In the genomic region with DNA sequence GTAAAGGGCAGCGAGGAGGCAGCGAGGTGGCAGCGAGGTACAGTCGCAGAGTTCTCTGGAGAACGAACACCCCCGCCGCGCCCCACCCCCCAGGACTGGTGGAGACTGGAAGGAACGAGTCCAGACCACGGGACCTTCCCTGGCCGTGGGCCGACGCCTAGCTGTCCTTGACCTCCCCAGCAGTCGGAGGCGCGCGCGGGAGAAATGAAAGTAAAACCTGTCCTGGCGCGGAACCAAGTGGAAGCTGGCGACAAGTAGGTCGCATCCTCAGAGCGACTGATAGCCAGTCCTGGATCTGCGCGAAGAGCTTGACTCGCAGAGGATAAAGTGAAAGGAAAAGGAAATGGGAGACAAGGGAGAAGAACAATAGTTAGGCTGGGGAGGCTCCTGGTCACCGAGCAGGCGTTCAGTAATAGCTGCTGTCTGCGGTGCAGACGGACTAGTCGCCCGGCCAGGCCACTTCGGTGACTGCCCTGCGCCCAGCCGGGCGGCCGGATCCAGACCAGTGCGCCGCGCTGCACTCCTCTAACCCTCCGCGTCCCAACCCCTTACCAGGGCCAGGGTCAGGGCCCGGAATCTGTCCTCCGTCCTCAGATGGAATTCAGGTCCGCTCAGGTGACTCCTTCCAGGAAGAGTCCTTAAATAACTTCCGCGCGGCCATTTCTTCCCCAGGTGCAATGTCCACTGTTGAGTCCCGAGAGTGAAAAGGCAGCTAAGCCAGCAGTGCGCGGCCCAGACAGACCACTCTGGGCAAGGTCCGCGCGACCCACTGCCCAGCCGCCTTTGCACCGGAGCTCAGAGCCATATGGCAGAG, we compare ENCODE assay signal across 1 cellular context.
TF ChIP-seq lines count a peak whose summit lies in the region.

No MANE protein-coding gene starts in this region.

TF ChIP-seq in H1, 55 proteins besides CTCF, POLR2A, EP300 and RAD21:
- no peak for TF ChIP-seq HDAC6 (IDR thresholded peaks at IDR 0.05; ENCODE audit: low read depth, low read length)
- TF ChIP-seq NANOG (IDR thresholded peaks at IDR 0.05; ENCODE audit: insufficient read depth, low read depth, low read length, poor library complexity, severe bottlenecking) = no peak
- TF ChIP-seq SP4 (IDR thresholded peaks at IDR 0.05; ENCODE audit: low read length) = no peak
- TF ChIP-seq BACH1 (IDR thresholded peaks at IDR 0.05; ENCODE audit: low read length) = no peak
- no peak for TF ChIP-seq CHD2 (IDR thresholded peaks at IDR 0.05; ENCODE audit: low read length)
- TF ChIP-seq RBBP5 (IDR thresholded peaks at IDR 0.05; ENCODE audit: borderline replicate concordance, low read depth, low read length) = no peak; the same call in 1 of the 2 replicates
- no peak for TF ChIP-seq CREB1 (IDR thresholded peaks at IDR 0.05)
- TF ChIP-seq SIRT6 (IDR thresholded peaks at IDR 0.05; ENCODE audit: low read length) = no peak
- TF ChIP-seq GABPA (IDR thresholded peaks at IDR 0.05; ENCODE audit: borderline replicate concordance, insufficient read depth, low read length) = no peak
- 0 out of 2 replicates have a peak, but pooled peaks have one; percentile 46 for TF ChIP-seq PHF8 (conservative IDR thresholded peaks at IDR 0.05; ENCODE audit: low read depth, low read length)
- no peak for TF ChIP-seq RXRA (IDR thresholded peaks at IDR 0.05; ENCODE audit: insufficient read depth, low read depth, low read length)
- TF ChIP-seq TCF12 (IDR thresholded peaks at IDR 0.05; ENCODE audit: low read depth, low read length) = no peak
- TF ChIP-seq, protein P1, sequence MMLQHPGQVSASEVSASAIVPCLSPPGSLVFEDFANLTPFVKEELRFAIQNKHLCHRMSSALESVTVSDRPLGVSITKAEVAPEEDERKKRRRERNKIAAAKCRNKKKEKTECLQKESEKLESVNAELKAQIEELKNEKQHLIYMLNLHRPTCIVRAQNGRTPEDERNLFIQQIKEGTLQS (IDR thresholded peaks at IDR 0.05; ENCODE audit: insufficient read depth, low read depth, low read length) = no peak
- no peak for TF ChIP-seq BRCA1 (IDR thresholded peaks at IDR 0.05; ENCODE audit: low read depth, low read length)
- TF ChIP-seq SUZ12 (IDR thresholded peaks at IDR 0.05; ENCODE audit: low read length) = peak; percentile 57
- no peak for TF ChIP-seq MAFK (IDR thresholded peaks at IDR 0.05; ENCODE audit: low read depth, low read length)
- TF ChIP-seq, protein P2, sequence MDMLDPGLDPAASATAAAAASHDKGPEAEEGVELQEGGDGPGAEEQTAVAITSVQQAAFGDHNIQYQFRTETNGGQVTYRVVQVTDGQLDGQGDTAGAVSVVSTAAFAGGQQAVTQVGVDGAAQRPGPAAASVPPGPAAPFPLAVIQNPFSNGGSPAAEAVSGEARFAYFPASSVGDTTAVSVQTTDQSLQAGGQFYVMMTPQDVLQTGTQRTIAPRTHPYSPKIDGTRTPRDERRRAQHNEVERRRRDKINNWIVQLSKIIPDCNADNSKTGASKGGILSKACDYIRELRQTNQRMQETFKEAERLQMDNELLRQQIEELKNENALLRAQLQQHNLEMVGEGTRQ (IDR thresholded peaks at IDR 0.05; ENCODE audit: low read length) = no peak
- TF ChIP-seq, protein P3, sequence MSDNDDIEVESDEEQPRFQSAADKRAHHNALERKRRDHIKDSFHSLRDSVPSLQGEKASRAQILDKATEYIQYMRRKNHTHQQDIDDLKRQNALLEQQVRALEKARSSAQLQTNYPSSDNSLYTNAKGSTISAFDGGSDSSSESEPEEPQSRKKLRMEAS (IDR thresholded peaks at IDR 0.05) = no peak
- no peak for TF ChIP-seq KDM1A (IDR thresholded peaks at IDR 0.05; ENCODE audit: borderline replicate concordance, low read length)
- no peak for TF ChIP-seq SP2 (IDR thresholded peaks at IDR 0.05; ENCODE audit: low read length)
- TF ChIP-seq YY1 (IDR thresholded peaks at IDR 0.05; ENCODE audit: low read depth, low read length) = no peak
- TF ChIP-seq KDM4A (IDR thresholded peaks at IDR 0.05; ENCODE audit: low read depth, low read length, severe bottlenecking) = peak; percentile 61
- peak; percentile 62 for TF ChIP-seq ASH2L (IDR thresholded peaks at IDR 0.05; ENCODE audit: low read length)
- peak; percentile 62 for TF ChIP-seq EZH2 (IDR thresholded peaks at IDR 0.05; ENCODE audit: low read depth, low read length, severe bottlenecking)
- TF ChIP-seq HDAC2 (IDR thresholded peaks at IDR 0.05; ENCODE audit: borderline replicate concordance in 1 of 2, low read depth in 2 of 2, low read length in 2 of 2) = 0 out of 4 replicates have a peak, but pooled peaks of 1 of the 2 experiments have one; percentile 2
- TF ChIP-seq CTBP2 (IDR thresholded peaks at IDR 0.05; ENCODE audit: borderline replicate concordance, insufficient read depth, insufficient read length, low read length) = no peak
- no peak for TF ChIP-seq RFX5 (IDR thresholded peaks at IDR 0.05; ENCODE audit: borderline replicate concordance, low read depth, low read length)
- no peak for TF ChIP-seq FOSL1 (IDR thresholded peaks at IDR 0.05; ENCODE audit: insufficient read depth, low read depth, low read length)
- no peak for TF ChIP-seq EGR1 (IDR thresholded peaks at IDR 0.05; ENCODE audit: borderline replicate concordance, low read depth, low read length)
- no peak for TF ChIP-seq CBX8 (IDR thresholded peaks at IDR 0.05; ENCODE audit: borderline replicate concordance, low read depth, low read length)
- peak; percentile 58 for TF ChIP-seq TAF1 (IDR thresholded peaks at IDR 0.05; ENCODE audit: low read depth, low read length)
- TF ChIP-seq, protein P4, sequence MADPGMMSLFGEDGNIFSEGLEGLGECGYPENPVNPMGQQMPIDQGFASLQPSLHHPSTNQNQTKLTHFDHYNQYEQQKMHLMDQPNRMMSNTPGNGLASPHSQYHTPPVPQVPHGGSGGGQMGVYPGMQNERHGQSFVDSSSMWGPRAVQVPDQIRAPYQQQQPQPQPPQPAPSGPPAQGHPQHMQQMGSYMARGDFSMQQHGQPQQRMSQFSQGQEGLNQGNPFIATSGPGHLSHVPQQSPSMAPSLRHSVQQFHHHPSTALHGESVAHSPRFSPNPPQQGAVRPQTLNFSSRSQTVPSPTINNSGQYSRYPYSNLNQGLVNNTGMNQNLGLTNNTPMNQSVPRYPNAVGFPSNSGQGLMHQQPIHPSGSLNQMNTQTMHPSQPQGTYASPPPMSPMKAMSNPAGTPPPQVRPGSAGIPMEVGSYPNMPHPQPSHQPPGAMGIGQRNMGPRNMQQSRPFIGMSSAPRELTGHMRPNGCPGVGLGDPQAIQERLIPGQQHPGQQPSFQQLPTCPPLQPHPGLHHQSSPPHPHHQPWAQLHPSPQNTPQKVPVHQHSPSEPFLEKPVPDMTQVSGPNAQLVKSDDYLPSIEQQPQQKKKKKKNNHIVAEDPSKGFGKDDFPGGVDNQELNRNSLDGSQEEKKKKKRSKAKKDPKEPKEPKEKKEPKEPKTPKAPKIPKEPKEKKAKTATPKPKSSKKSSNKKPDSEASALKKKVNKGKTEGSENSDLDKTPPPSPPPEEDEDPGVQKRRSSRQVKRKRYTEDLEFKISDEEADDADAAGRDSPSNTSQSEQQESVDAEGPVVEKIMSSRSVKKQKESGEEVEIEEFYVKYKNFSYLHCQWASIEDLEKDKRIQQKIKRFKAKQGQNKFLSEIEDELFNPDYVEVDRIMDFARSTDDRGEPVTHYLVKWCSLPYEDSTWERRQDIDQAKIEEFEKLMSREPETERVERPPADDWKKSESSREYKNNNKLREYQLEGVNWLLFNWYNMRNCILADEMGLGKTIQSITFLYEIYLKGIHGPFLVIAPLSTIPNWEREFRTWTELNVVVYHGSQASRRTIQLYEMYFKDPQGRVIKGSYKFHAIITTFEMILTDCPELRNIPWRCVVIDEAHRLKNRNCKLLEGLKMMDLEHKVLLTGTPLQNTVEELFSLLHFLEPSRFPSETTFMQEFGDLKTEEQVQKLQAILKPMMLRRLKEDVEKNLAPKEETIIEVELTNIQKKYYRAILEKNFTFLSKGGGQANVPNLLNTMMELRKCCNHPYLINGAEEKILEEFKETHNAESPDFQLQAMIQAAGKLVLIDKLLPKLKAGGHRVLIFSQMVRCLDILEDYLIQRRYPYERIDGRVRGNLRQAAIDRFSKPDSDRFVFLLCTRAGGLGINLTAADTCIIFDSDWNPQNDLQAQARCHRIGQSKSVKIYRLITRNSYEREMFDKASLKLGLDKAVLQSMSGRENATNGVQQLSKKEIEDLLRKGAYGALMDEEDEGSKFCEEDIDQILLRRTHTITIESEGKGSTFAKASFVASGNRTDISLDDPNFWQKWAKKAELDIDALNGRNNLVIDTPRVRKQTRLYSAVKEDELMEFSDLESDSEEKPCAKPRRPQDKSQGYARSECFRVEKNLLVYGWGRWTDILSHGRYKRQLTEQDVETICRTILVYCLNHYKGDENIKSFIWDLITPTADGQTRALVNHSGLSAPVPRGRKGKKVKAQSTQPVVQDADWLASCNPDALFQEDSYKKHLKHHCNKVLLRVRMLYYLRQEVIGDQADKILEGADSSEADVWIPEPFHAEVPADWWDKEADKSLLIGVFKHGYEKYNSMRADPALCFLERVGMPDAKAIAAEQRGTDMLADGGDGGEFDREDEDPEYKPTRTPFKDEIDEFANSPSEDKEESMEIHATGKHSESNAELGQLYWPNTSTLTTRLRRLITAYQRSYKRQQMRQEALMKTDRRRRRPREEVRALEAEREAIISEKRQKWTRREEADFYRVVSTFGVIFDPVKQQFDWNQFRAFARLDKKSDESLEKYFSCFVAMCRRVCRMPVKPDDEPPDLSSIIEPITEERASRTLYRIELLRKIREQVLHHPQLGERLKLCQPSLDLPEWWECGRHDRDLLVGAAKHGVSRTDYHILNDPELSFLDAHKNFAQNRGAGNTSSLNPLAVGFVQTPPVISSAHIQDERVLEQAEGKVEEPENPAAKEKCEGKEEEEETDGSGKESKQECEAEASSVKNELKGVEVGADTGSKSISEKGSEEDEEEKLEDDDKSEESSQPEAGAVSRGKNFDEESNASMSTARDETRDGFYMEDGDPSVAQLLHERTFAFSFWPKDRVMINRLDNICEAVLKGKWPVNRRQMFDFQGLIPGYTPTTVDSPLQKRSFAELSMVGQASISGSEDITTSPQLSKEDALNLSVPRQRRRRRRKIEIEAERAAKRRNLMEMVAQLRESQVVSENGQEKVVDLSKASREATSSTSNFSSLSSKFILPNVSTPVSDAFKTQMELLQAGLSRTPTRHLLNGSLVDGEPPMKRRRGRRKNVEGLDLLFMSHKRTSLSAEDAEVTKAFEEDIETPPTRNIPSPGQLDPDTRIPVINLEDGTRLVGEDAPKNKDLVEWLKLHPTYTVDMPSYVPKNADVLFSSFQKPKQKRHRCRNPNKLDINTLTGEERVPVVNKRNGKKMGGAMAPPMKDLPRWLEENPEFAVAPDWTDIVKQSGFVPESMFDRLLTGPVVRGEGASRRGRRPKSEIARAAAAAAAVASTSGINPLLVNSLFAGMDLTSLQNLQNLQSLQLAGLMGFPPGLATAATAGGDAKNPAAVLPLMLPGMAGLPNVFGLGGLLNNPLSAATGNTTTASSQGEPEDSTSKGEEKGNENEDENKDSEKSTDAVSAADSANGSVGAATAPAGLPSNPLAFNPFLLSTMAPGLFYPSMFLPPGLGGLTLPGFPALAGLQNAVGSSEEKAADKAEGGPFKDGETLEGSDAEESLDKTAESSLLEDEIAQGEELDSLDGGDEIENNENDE (IDR thresholded peaks at IDR 0.05; ENCODE audit: insufficient replicate concordance, low read length) = no peak
- TF ChIP-seq SIN3A (conservative IDR thresholded peaks at IDR 0.05 in 1 of 2, IDR thresholded peaks at IDR 0.05 in 1 of 2; ENCODE audit: low read depth in 1 of 2, low read length in 2 of 2) = peak in 1 of 2 experiments; percentile 28; a peak in 1 of 4 replicates
- no peak for TF ChIP-seq BCL11A (IDR thresholded peaks at IDR 0.05; ENCODE audit: low read depth in 2 of 2, low read length in 2 of 2)
- TF ChIP-seq CEBPB (IDR thresholded peaks at IDR 0.05; ENCODE audit: low read depth, low read length) = no peak
- TF ChIP-seq POLR2AphosphoS5 (IDR thresholded peaks at IDR 0.05; ENCODE audit: low read depth, low read length) = peak; percentile 23; the same call in 1 of the 2 replicates
- no peak for TF ChIP-seq SRF (IDR thresholded peaks at IDR 0.05; ENCODE audit: low read depth, low read length)
- no peak for TF ChIP-seq NRF1 (IDR thresholded peaks at IDR 0.05; ENCODE audit: low read depth, low read length)
- no peak for TF ChIP-seq SP1 (IDR thresholded peaks at IDR 0.05; ENCODE audit: low read depth, low read length)
- TF ChIP-seq GTF2F1 (IDR thresholded peaks at IDR 0.05; ENCODE audit: borderline replicate concordance, low read depth, low read length) = no peak
- TF ChIP-seq KDM5A (IDR thresholded peaks at IDR 0.05; ENCODE audit: low read length) = no peak
- TF ChIP-seq JUN (IDR thresholded peaks at IDR 0.05; ENCODE audit: low read depth, low read length) = no peak
- TF ChIP-seq TEAD4 (IDR thresholded peaks at IDR 0.05; ENCODE audit: low read depth, low read length) = no peak
- no peak for TF ChIP-seq TAF7 (optimal IDR thresholded peaks at IDR 0.05; ENCODE audit: borderline replicate concordance, low read depth, low read length)
- no peak for TF ChIP-seq POU5F1 (IDR thresholded peaks at IDR 0.05; ENCODE audit: low read depth, low read length)
- TF ChIP-seq CHD1 (IDR thresholded peaks at IDR 0.05; ENCODE audit: low read depth, low read length) = no peak
- no peak for TF ChIP-seq ZNF274 (IDR thresholded peaks at IDR 0.05; ENCODE audit: borderline replicate concordance, extremely low read depth, low read length)
- TF ChIP-seq SIX5 (IDR thresholded peaks at IDR 0.05; ENCODE audit: low read depth, low read length) = no peak
- peak; percentile 3; the same call in 1 of the 2 replicates for TF ChIP-seq TBP (IDR thresholded peaks at IDR 0.05; ENCODE audit: low read depth, low read length)
- TF ChIP-seq CBX5 (IDR thresholded peaks at IDR 0.05; ENCODE audit: low read depth, low read length) = no peak
- TF ChIP-seq, protein P5, sequence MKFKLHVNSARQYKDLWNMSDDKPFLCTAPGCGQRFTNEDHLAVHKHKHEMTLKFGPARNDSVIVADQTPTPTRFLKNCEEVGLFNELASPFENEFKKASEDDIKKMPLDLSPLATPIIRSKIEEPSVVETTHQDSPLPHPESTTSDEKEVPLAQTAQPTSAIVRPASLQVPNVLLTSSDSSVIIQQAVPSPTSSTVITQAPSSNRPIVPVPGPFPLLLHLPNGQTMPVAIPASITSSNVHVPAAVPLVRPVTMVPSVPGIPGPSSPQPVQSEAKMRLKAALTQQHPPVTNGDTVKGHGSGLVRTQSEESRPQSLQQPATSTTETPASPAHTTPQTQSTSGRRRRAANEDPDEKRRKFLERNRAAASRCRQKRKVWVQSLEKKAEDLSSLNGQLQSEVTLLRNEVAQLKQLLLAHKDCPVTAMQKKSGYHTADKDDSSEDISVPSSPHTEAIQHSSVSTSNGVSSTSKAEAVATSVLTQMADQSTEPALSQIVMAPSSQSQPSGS (IDR thresholded peaks at IDR 0.05; ENCODE audit: low read length) = no peak
- TF ChIP-seq SAP30 (IDR thresholded peaks at IDR 0.05; ENCODE audit: insufficient read depth, insufficient replicate concordance, low read length) = no peak
- TF ChIP-seq RNF2 (IDR thresholded peaks at IDR 0.05; ENCODE audit: borderline replicate concordance, low read depth, low read length, missing control alignments, poor library complexity, severe bottlenecking) = no peak
- TF ChIP-seq JUND (IDR thresholded peaks at IDR 0.05; ENCODE audit: low read length) = no peak
- TF ChIP-seq, protein P6, sequence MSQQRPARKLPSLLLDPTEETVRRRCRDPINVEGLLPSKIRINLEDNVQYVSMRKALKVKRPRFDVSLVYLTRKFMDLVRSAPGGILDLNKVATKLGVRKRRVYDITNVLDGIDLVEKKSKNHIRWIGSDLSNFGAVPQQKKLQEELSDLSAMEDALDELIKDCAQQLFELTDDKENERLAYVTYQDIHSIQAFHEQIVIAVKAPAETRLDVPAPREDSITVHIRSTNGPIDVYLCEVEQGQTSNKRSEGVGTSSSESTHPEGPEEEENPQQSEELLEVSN (IDR thresholded peaks at IDR 0.05) = peak; percentile 0; the same call in 1 of the 2 replicates
